Comparison of ENCODE assay signal across 8 cellular contexts in the genomic region with DNA sequence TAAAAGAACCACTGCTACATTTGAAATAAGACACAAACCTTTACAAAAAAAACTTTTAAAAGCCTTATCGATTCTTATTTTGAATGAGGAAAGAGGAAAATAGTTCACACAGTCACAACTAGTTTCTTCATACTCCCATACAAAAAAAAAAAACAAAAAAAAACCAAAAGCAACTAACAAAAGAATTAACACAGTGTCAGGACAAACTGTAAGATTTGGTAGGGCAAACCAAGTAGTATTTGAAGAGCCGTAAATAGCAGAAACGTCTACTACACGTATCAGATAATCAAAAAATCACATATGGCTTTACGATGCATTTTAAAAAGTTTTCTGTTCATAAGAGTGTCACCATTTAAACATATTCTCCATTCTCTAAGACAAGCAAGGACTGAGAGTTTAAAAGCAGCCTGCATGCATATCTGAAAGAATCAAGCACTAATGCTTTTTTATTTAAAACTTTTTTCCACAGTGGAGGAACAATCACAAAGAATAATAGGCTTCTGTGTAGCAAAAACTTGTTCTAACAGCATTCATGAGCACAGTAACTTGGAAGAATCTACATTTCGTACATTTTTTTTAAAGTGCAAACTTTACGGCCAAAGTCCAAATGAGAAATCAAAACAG. TPM values are rescaled to one million over a fixed set of nuclear protein-coding genes. Genes with fewer than 3 reads are reported as not detected.
DNase-seq lines count a peak whose midpoint lies in the region; ATAC-seq and TF ChIP-seq lines count a peak whose summit lies in the region.

No MANE protein-coding gene starts in this region.

- H3K4me2 ChIP-seq in PC-9, result peak overlapping the region; percentile 97
- peak overlapping the region; percentile 81 for H3K4me2 ChIP-seq in osteoblast (ENCODE audit: insufficient read depth, low read length)

- no peak for DNase-seq in CD8-positive, alpha-beta memory T cell
- DNase-seq in PC-9 (no peak), epithelial cell of proximal tubule (ENCODE audit: low read depth) (no peak), osteoblast (ENCODE audit: insufficient read length, low spot score, missing footprints) (no peak), NCI-H1436 (lab: John Stamatoyannopoulos, UW) (no peak), NCI-H2107 (lab: John Stamatoyannopoulos, UW) (no peak)

- peaks cover 33% of the 10 kb centered on the region for H3F3A ChIP-seq in PC-9 (ENCODE audit: insufficient read depth, low read depth)

- ATAC-seq in HG02973 (IDR thresholded peaks at IDR 0.05; ENCODE audit: unreplicated experiment), result no peak
- no peak for ATAC-seq in HG02840 (IDR thresholded peaks at IDR 0.05; ENCODE audit: low FRiP score, unreplicated experiment)

- H3K27me3 ChIP-seq in CD8-positive, alpha-beta memory T cell (ENCODE audit: insufficient read depth, low read length, poor library complexity, severe bottlenecking), result no peaks in the 10 kb centered on the region
- H3K27me3 ChIP-seq in PC-9 (ENCODE audit: insufficient read depth, low read depth) (no peaks in the 10 kb centered on the region), osteoblast (ENCODE audit: insufficient read depth, low read length) (no peaks in the 10 kb centered on the region)

- CTCF ChIA-PET in CD8-positive, alpha-beta memory T cell (lab: Charles Lee), result interaction anchor here (1.1 to 2.1 kb wide), 4 partner anchors 15 to 127 kb away, joined by 3 to 10 read pairs (median 6); no protein-coding TSS in a partner anchor
- CTCF ChIA-PET in PC-9 (lab: Charles Lee), result interaction anchor here (0.6 to 1.3 kb wide), 3 partner anchors 108 to 134 kb away, joined by 3 to 5 read pairs (median 4); no protein-coding TSS in a partner anchor

- no peaks in the 10 kb centered on the region for H3K9me3 ChIP-seq in CD8-positive, alpha-beta memory T cell (ENCODE audit: low read length)
- peaks cover 5% of the 10 kb centered on the region; the same call in 1 of the 2 replicates for H3K9me3 ChIP-seq in PC-9 (ENCODE audit: insufficient read depth, low read depth)
- no peaks in the 10 kb centered on the region for H3K9me3 ChIP-seq in osteoblast (ENCODE audit: low read depth, low read length)

- intact Hi-C loops in PC-9 (cut with micrococcal nuclease; ENCODE audit: unreplicated experiment), result loop anchor here (1.0 kb wide), 1 partner anchor 24 kb away; no protein-coding TSS in a partner anchor

- H3K9me3 Mint-ChIP-seq in CD8-positive, alpha-beta memory T cell, result no peaks in the 10 kb centered on the region

- H4K20me1 ChIP-seq in PC-9 (ENCODE audit: insufficient read depth) (peaks cover 57% of the 10 kb centered on the region), osteoblast (ENCODE audit: insufficient read depth, low read length) (peaks cover 55% of the 10 kb centered on the region)

- H3K36me3 ChIP-seq in CD8-positive, alpha-beta memory T cell (ENCODE audit: insufficient read depth, low read length), result no peaks in the 10 kb centered on the region
- H3K36me3 ChIP-seq in PC-9 (ENCODE audit: low read depth), result no peaks in the 10 kb centered on the region
- no peaks in the 10 kb centered on the region for H3K36me3 ChIP-seq in osteoblast (ENCODE audit: insufficient read depth, low read length)

- POLR2A ChIA-PET in CD8-positive, alpha-beta memory T cell (lab: Charles Lee), result interaction anchor here (0.6 to 1.4 kb wide), 5 partner anchors 18 to 402 kb away, joined by 3 to 5 read pairs (median 3); a partner anchor contains a TSS
- POLR2A ChIA-PET in PC-9 (lab: Charles Lee; ENCODE audit: unreplicated experiment), result no interaction called here

- peak overlapping the region; percentile 82 for H3K27ac ChIP-seq in CD8-positive, alpha-beta memory T cell (ENCODE audit: low read depth, low read length)
- H3K27ac ChIP-seq in PC-9 (peak overlapping the region; percentile 99), osteoblast (ENCODE audit: low read depth, low read length) (peak overlapping the region; percentile 81)

- H3K4me3 ChIP-seq in CD8-positive, alpha-beta memory T cell (ENCODE audit: low read length), result peak overlapping the region; percentile 85
- H3K4me3 ChIP-seq in PC-9, result peak overlapping the region; percentile 85
- H3K4me3 ChIP-seq in epithelial cell of proximal tubule (ENCODE audit: low read depth, low read length), result peak overlapping the region; percentile 84
- H3K4me3 ChIP-seq in osteoblast (ENCODE audit: insufficient read depth, low read length), result peak overlapping the region; percentile 91

- H2AFZ ChIP-seq in PC-9 (no peak overlapping the region), osteoblast (ENCODE audit: low read length) (no peak overlapping the region)

- no TSS peak for BruUV-seq in PC-9 (replicated peaks; lab: Mats Ljungman, UMichigan)

- H3K27ac Mint-ChIP-seq in CD8-positive, alpha-beta memory T cell, result peak overlapping the region; percentile 91 to 99 (median 96)

- peaks cover 40 to 56% (median 53%) of the 10 kb centered on the region in 3 donors for H3K4me1 Mint-ChIP-seq in CD8-positive, alpha-beta memory T cell

- H3K4me3 Mint-ChIP-seq in CD8-positive, alpha-beta memory T cell, result peak overlapping the region; percentile 92 to 100 (median 99)

- H3K27me3 Mint-ChIP-seq in CD8-positive, alpha-beta memory T cell, result peaks cover 0 to 1% of the 10 kb centered on the region in 2 donors

- H3K9me2 ChIP-seq in PC-9 (ENCODE audit: insufficient read depth), result no peaks in the 10 kb centered on the region

- no peak for TF ChIP-seq CTCF in PC-9 (conservative IDR thresholded peaks at IDR 0.05)
- TF ChIP-seq CTCF in epithelial cell of proximal tubule (conservative IDR thresholded peaks at IDR 0.05; ENCODE audit: low read depth, low read length), result no peak
- no peak for TF ChIP-seq CTCF in osteoblast (IDR thresholded peaks at IDR 0.05; ENCODE audit: extremely low read depth, low read depth, low read length)

- H3K79me2 ChIP-seq in PC-9 (ENCODE audit: low read depth) (peaks cover 70% of the 10 kb centered on the region), osteoblast (ENCODE audit: insufficient read depth, low read length) (peaks cover 72% of the 10 kb centered on the region)

- peaks cover 0 to 23% (median 0%) of the 10 kb centered on the region in 3 donors for H3K36me3 Mint-ChIP-seq in CD8-positive, alpha-beta memory T cell

- peaks cover 33% of the 10 kb centered on the region for H3K4me1 ChIP-seq in CD8-positive, alpha-beta memory T cell (ENCODE audit: insufficient read depth, low read length)
- H3K4me1 ChIP-seq in PC-9 (replicated peaks; ENCODE audit: insufficient read depth), result peaks cover 57% of the 10 kb centered on the region
- H3K4me1 ChIP-seq in osteoblast (ENCODE audit: insufficient read depth, low read length), result peaks cover 50% of the 10 kb centered on the region

RNA-seq across cellular contexts. Expression of a gene that starts 2.2 kb away (rescaled TPM):
- total RNA-seq in CD8-positive, alpha-beta memory T cell, result 100 to 1,000 TPM in 1 of 2 experiments, 10 to 100 TPM in 1; 95.2 to 103 TPM
- 25.6 TPM for polyA plus RNA-seq in CD8-positive, alpha-beta memory T cell
- total RNA-seq in PC-9 (2021), result 92.3 and 116 TPM in 2 replicates
- 153 and 218 TPM in 2 replicates for total RNA-seq in epithelial cell of proximal tubule
- total RNA-seq in osteoblast, result 313 and 324 TPM in 2 replicates
